ENCODE assay signal across 1 cellular context in genomic region chr5:34838785-34839714, GRCh38.
TF ChIP-seq lines count a peak whose summit lies in the region.

TTC23L (plus strand) TSS chr5:34839164; CDS start chr5:34840672, 1,508 bp downstream.

TF ChIP-seq in HepG2, 621 proteins besides CTCF, POLR2A, EP300 and RAD21 (continued from another document and continues in another):
- TF ChIP-seq NCOR1 (IDR thresholded peaks at IDR 0.05; ENCODE audit: borderline replicate concordance, low read length) (peak; percentile 71; the same call in 1 of the 2 replicates), ZNF484 (CRISPR knock-in tag; IDR thresholded peaks at IDR 0.05; ENCODE audit: borderline replicate concordance, low read depth) (no peak), MAZ (IDR thresholded peaks at IDR 0.05; ENCODE audit: borderline replicate concordance, low read depth, low read length) (no peak), MAZ (CRISPR knock-in tag; IDR thresholded peaks at IDR 0.05; ENCODE audit: low read depth) (peak; percentile 72; the same call in 1 of the 2 replicates), CSRNP1 (CRISPR knock-in tag; IDR thresholded peaks at IDR 0.05) (no peak; the same call in 1 of the 2 replicates), CEBPG (CRISPR knock-in tag; IDR thresholded peaks at IDR 0.05) (peak; percentile 23; the same call in 1 of the 2 replicates), ZNF430 (CRISPR knock-in tag; IDR thresholded peaks at IDR 0.05) (peak; percentile 81), CENPBD1 (CRISPR knock-in tag; IDR thresholded peaks at IDR 0.05; ENCODE audit: borderline replicate concordance, low read depth) (0 out of 2 replicates have a peak, but pooled peaks have one; percentile 77), HIC2 (CRISPR knock-in tag; IDR thresholded peaks at IDR 0.05; ENCODE audit: low read depth) (peak; percentile 66; the same call in 1 of the 2 replicates), CBX5 (CRISPR knock-in tag; IDR thresholded peaks at IDR 0.05; ENCODE audit: borderline replicate concordance) (peak; percentile 88; the same call in 1 of the 2 replicates), NFKB2 (CRISPR knock-in tag; IDR thresholded peaks at IDR 0.05; ENCODE audit: borderline replicate concordance) (peak; percentile 96; the same call in 1 of the 2 replicates), THAP7 (CRISPR knock-in tag; IDR thresholded peaks at IDR 0.05) (peak; percentile 74; the same call in 1 of the 2 replicates), PLRG1 (conservative IDR thresholded peaks at IDR 0.05) (no peak), ZNF138 (CRISPR knock-in tag; IDR thresholded peaks at IDR 0.05; ENCODE audit: low read depth) (0 out of 2 replicates have a peak, but pooled peaks have one; percentile 29), KLF9 (CRISPR knock-in tag; IDR thresholded peaks at IDR 0.05; ENCODE audit: low read depth) (no peak; the same call in 1 of the 2 replicates), ZNF605 (CRISPR knock-in tag; IDR thresholded peaks at IDR 0.05) (peak; percentile 91), SIN3A (IDR thresholded peaks at IDR 0.05; ENCODE audit: borderline replicate concordance, low read depth, low read length) (peak; percentile 95; the same call in 1 of the 2 replicates), JUN (CRISPR knock-in tag; IDR thresholded peaks at IDR 0.05) (peak; percentile 59; the same call in 1 of the 2 replicates), ZNF687 (CRISPR knock-in tag; IDR thresholded peaks at IDR 0.05) (peak; percentile 98), ZNF143 (CRISPR knock-in tag; IDR thresholded peaks at IDR 0.05) (no peak), ZC3H13 (CRISPR knock-in tag; IDR thresholded peaks at IDR 0.05) (peak; percentile 78; the same call in 1 of the 2 replicates), IRF9 (CRISPR knock-in tag; IDR thresholded peaks at IDR 0.05; ENCODE audit: borderline replicate concordance) (peak; percentile 93), BCL3 (CRISPR knock-in tag; IDR thresholded peaks at IDR 0.05) (peak; percentile 93), FOXP4 (CRISPR knock-in tag; IDR thresholded peaks at IDR 0.05) (peak; percentile 72; the same call in 1 of the 2 replicates), ZNF7 (CRISPR knock-in tag; IDR thresholded peaks at IDR 0.05) (0 out of 2 replicates have a peak, but pooled peaks have one; percentile 20), ZMYM3 (CRISPR knock-in tag; IDR thresholded peaks at IDR 0.05) (peak; percentile 74; the same call in 1 of the 2 replicates), NFE2L1 (CRISPR knock-in tag; IDR thresholded peaks at IDR 0.05; ENCODE audit: borderline replicate concordance) (no peak), HOXA7 (CRISPR knock-in tag; IDR thresholded peaks at IDR 0.05) (no peak), MBNL3 (CRISPR knock-in tag; conservative IDR thresholded peaks at IDR 0.05) (no peak), ZNF552 (CRISPR knock-in tag; IDR thresholded peaks at IDR 0.05; ENCODE audit: borderline replicate concordance) (no peak; the same call in 1 of the 2 replicates), CERS6 (CRISPR knock-in tag; IDR thresholded peaks at IDR 0.05) (no peak), NR1H2 (CRISPR knock-in tag; IDR thresholded peaks at IDR 0.05; ENCODE audit: borderline replicate concordance, low read depth) (no peak), ZNF510 (CRISPR knock-in tag; IDR thresholded peaks at IDR 0.05; ENCODE audit: low read depth) (peak; percentile 90), MXD4 (CRISPR knock-in tag; IDR thresholded peaks at IDR 0.05) (peak; percentile 96)
